Comparison of ENCODE assay signal across 33 cellular contexts in genomic region chr19:56191711-56192110, GRCh38.
"Had no signal": no experiment of that assay in that cellular context is flagged by ENCODE, and none has a peak within 500 bp of the region (broad histone marks: within the 10 kb centered on the region; RNA-seq: fewer than 3 reads in every experiment).

No MANE protein-coding gene starts in this region.

- H3K36me3 Mint-ChIP-seq: activated naive CD4-positive, alpha-beta T cell treated with anti-CD3 and anti-CD28 coated beads, Interleukin-2, amount 10 ng/mL, durations not matched to agents 7 days and 5 days; activated naive CD4-positive, alpha-beta T cell treated with anti-CD3 and anti-CD28 coated beads, Interleukin-2, amount 50 U/mL, for 72 hours; activated naive CD8-positive, alpha-beta T cell; activated naive CD8-positive, alpha-beta T cell treated with anti-CD3 and anti-CD28 coated beads for 36 hours; activated naive CD8-positive, alpha-beta T cell treated with anti-CD3 and anti-CD28 coated beads, Interleukin-2, amount 10 ng/mL, durations not matched to agents 7 days and 5 days; brain had no signal

- DNase-seq: activated effector memory CD4-positive, alpha-beta T cell treated with anti-CD3 and anti-CD28 coated beads, Interleukin-2, amount 50 U/mL, for 16 hours; activated effector memory CD4-positive, alpha-beta T cell treated with Interleukin-2 at 50 U/mL for 16 hours; activated gamma-delta T cell; activated gamma-delta T cell treated with Interleukin-2 at 50 U/mL for 16 hours; activated naive CD4-positive, alpha-beta T cell; activated naive CD4-positive, alpha-beta T cell treated with anti-CD3 and anti-CD28 coated beads for 36 hours; activated naive CD4-positive, alpha-beta T cell treated with anti-CD3 and anti-CD28 coated beads, Interleukin-2, amount 10 ng/mL, durations not matched to agents 7 days and 5 days; activated naive CD4-positive, alpha-beta T cell treated with Interleukin-2 at 50 U/mL for 16 hours; activated naive CD8-positive, alpha-beta T cell treated with anti-CD3 and anti-CD28 coated beads for 36 hours; activated naive CD8-positive, alpha-beta T cell treated with anti-CD3 and anti-CD28 coated beads, Interleukin-2, amount 10 ng/mL, durations not matched to agents 7 days and 5 days; activated naive CD8-positive, alpha-beta T cell treated with anti-CD3 and anti-CD28 coated beads, Interleukin-2, amount 50 U/mL, for 24 hours; activated T-cell treated with anti-CD3 and anti-CD28 coated beads, Interleukin-2, amount 50 U/mL, for 1 hour; activated T-cell treated with anti-CD3 and anti-CD28 coated beads, Interleukin-2, amount 50 U/mL, for 24 hours; activated T-cell treated with anti-CD3 and anti-CD28 coated beads, Interleukin-2, amount 50 U/mL, for 4 hours; activated T-cell treated with anti-CD3 and anti-CD28 coated beads, Interleukin-2, amount 50 U/mL, for 48 hours; activated T-cell treated with anti-CD3 and anti-CD28 coated beads, Interleukin-2, amount 50 U/mL, for 72 hours; adrenal gland; amniotic stem cell; amygdala; anterior cingulate cortex; aorta; body of pancreas; brain microvascular endothelial cell; caudate nucleus; central memory CD4-positive, alpha-beta T cell; cerebellar nuclear complex had no signal

- H3K4me3 Mint-ChIP-seq: activated naive CD4-positive, alpha-beta T cell treated with anti-CD3 and anti-CD28 coated beads for 36 hours; activated naive CD4-positive, alpha-beta T cell treated with anti-CD3 and anti-CD28 coated beads, Interleukin-2, amount 10 ng/mL, durations not matched to agents 7 days and 5 days; activated naive CD8-positive, alpha-beta T cell; activated naive CD8-positive, alpha-beta T cell treated with anti-CD3 and anti-CD28 coated beads for 36 hours; activated naive CD8-positive, alpha-beta T cell treated with anti-CD3 and anti-CD28 coated beads, Interleukin-2, amount 10 ng/mL, durations not matched to agents 7 days and 5 days; activated naive CD8-positive, alpha-beta T cell treated with anti-CD3 and anti-CD28 coated beads, Interleukin-2, amount 50 U/mL, for 24 hours; activated T-cell treated with anti-CD3 and anti-CD28 coated beads, Interleukin-2, amount 50 U/mL, for 24 hours; activated T-cell treated with anti-CD3 and anti-CD28 coated beads, Interleukin-2, amount 50 U/mL, for 4 hours; activated T-cell treated with anti-CD3 and anti-CD28 coated beads, Interleukin-2, amount 50 U/mL, for 72 hours; activated T-helper 1 cell treated with anti-CD3 and anti-CD28 coated beads, Interleukin-12 subunit alpha, Interleukin-12 subunit beta, Interleukin-2, Interleukin-4 antibody, amounts not matched to agents 30 ng/mL and 10 ng/mL and 1 ng/mL, durations not matched to agents 14 hours and 24 hours and 36 hours; activated T-helper 17 cell treated with anti-CD3 and anti-CD28 coated beads, Interleukin-2, amount 50 U/mL, for 72 hours; brain; central memory CD8-positive, alpha-beta T cell had no signal

- H3K4me1 Mint-ChIP-seq: activated naive CD4-positive, alpha-beta T cell treated with anti-CD3 and anti-CD28 coated beads, Interleukin-2, amount 10 ng/mL, durations not matched to agents 7 days and 5 days; activated naive CD8-positive, alpha-beta T cell treated with anti-CD3 and anti-CD28 coated beads for 36 hours; activated naive CD8-positive, alpha-beta T cell treated with anti-CD3 and anti-CD28 coated beads, Interleukin-2, amount 10 ng/mL, durations not matched to agents 7 days and 5 days; activated naive CD8-positive, alpha-beta T cell treated with anti-CD3 and anti-CD28 coated beads, Interleukin-2, amount 50 U/mL, for 24 hours; activated T-helper 17 cell treated with anti-CD3 and anti-CD28 coated beads, Interleukin-2, amount 50 U/mL, for 72 hours; brain; central memory CD8-positive, alpha-beta T cell had no signal

- H3K27ac Mint-ChIP-seq: activated naive CD4-positive, alpha-beta T cell treated with anti-CD3 and anti-CD28 coated beads for 36 hours; activated naive CD4-positive, alpha-beta T cell treated with anti-CD3 and anti-CD28 coated beads, Interleukin-2, amount 10 ng/mL, durations not matched to agents 7 days and 5 days; activated naive CD4-positive, alpha-beta T cell treated with anti-CD3 and anti-CD28 coated beads, Interleukin-2, amount 50 U/mL, for 72 hours; activated naive CD8-positive, alpha-beta T cell; activated naive CD8-positive, alpha-beta T cell treated with anti-CD3 and anti-CD28 coated beads for 36 hours; activated naive CD8-positive, alpha-beta T cell treated with anti-CD3 and anti-CD28 coated beads, Interleukin-2, amount 10 ng/mL, durations not matched to agents 7 days and 5 days; activated naive CD8-positive, alpha-beta T cell treated with anti-CD3 and anti-CD28 coated beads, Interleukin-2, amount 50 U/mL, for 24 hours; activated T-cell treated with anti-CD3 and anti-CD28 coated beads, Interleukin-2, amount 50 U/mL, for 24 hours; activated T-cell treated with anti-CD3 and anti-CD28 coated beads, Interleukin-2, amount 50 U/mL, for 72 hours; activated T-helper 1 cell treated with anti-CD3 and anti-CD28 coated beads, Interleukin-12 subunit alpha, Interleukin-12 subunit beta, Interleukin-2, Interleukin-4 antibody, amounts not matched to agents 30 ng/mL and 10 ng/mL and 1 ng/mL, durations not matched to agents 14 hours and 24 hours and 36 hours; activated T-helper 17 cell treated with anti-CD3 and anti-CD28 coated beads, Interleukin-2, amount 50 U/mL, for 72 hours; activated T-helper 2 cell treated with anti-CD3 and anti-CD28 coated beads, Interferon-gamma antibody, Interleukin-2, Interleukin-4, amounts not matched to agents 10 μg/mL and 5 μg/mL and 100 μg/mL, durations not matched to agents 14 hours and 24 hours and 36 hours; brain had no signal

- H3K9me3 Mint-ChIP-seq: activated naive CD4-positive, alpha-beta T cell treated with anti-CD3 and anti-CD28 coated beads for 36 hours; activated naive CD4-positive, alpha-beta T cell treated with anti-CD3 and anti-CD28 coated beads, Interleukin-2, amount 10 ng/mL, durations not matched to agents 7 days and 5 days; activated naive CD4-positive, alpha-beta T cell treated with anti-CD3 and anti-CD28 coated beads, Interleukin-2, amount 50 U/mL, for 72 hours; activated naive CD8-positive, alpha-beta T cell treated with anti-CD3 and anti-CD28 coated beads for 36 hours; activated naive CD8-positive, alpha-beta T cell treated with anti-CD3 and anti-CD28 coated beads, Interleukin-2, amount 10 ng/mL, durations not matched to agents 7 days and 5 days; activated naive CD8-positive, alpha-beta T cell treated with anti-CD3 and anti-CD28 coated beads, Interleukin-2, amount 50 U/mL, for 24 hours; activated T-cell treated with anti-CD3 and anti-CD28 coated beads, Interleukin-2, amount 50 U/mL, for 24 hours; activated T-cell treated with anti-CD3 and anti-CD28 coated beads, Interleukin-2, amount 50 U/mL, for 4 hours; activated T-cell treated with anti-CD3 and anti-CD28 coated beads, Interleukin-2, amount 50 U/mL, for 72 hours; activated T-helper 1 cell treated with anti-CD3 and anti-CD28 coated beads, Interleukin-12 subunit alpha, Interleukin-12 subunit beta, Interleukin-2, Interleukin-4 antibody, amounts not matched to agents 30 ng/mL and 10 ng/mL and 1 ng/mL, durations not matched to agents 14 hours and 24 hours and 36 hours; activated T-helper 17 cell treated with anti-CD3 and anti-CD28 coated beads, Interleukin-2, amount 50 U/mL, for 72 hours; activated T-helper 2 cell treated with anti-CD3 and anti-CD28 coated beads, Interferon-gamma antibody, Interleukin-2, Interleukin-4, amounts not matched to agents 10 μg/mL and 5 μg/mL and 100 μg/mL, durations not matched to agents 14 hours and 24 hours and 36 hours; brain; central memory CD8-positive, alpha-beta T cell had no signal

- H3K27me3 Mint-ChIP-seq: activated naive CD4-positive, alpha-beta T cell treated with anti-CD3 and anti-CD28 coated beads, Interleukin-2, amount 10 ng/mL, durations not matched to agents 7 days and 5 days; activated naive CD8-positive, alpha-beta T cell treated with anti-CD3 and anti-CD28 coated beads for 36 hours; activated naive CD8-positive, alpha-beta T cell treated with anti-CD3 and anti-CD28 coated beads, Interleukin-2, amount 10 ng/mL, durations not matched to agents 7 days and 5 days had no signal
